16 cellular contexts compared by ENCODE assay signal in genomic region chr12:106733660-106734059, GRCh38.
"Had no signal": no experiment of that assay in that cellular context is flagged by ENCODE, and none has a peak within 500 bp of the region (broad histone marks: within the 10 kb centered on the region; RNA-seq: fewer than 3 reads in every experiment).

No MANE protein-coding gene starts in this region.

- H3K27ac ChIP-seq: dorsolateral prefrontal cortex, esophagus muscularis mucosa, gastrocnemius medialis, heart right ventricle, neutrophil, psoas muscle had no signal

- H3K4me3 ChIP-seq: dorsolateral prefrontal cortex, esophagus muscularis mucosa, gastrocnemius medialis, heart right ventricle, psoas muscle, smooth muscle cell had no signal

- H3K4me2 ChIP-seq: smooth muscle cell had no signal

- H3K36me3 ChIP-seq: esophagus muscularis mucosa, gastrocnemius medialis, heart right ventricle, neutrophil had no signal

- H3K9me3 ChIP-seq: esophagus muscularis mucosa, gastrocnemius medialis, heart right ventricle, neutrophil, psoas muscle had no signal

- DNase-seq: cortex of kidney; dorsolateral prefrontal cortex; effector CD8-positive, alpha-beta T cell; gastrocnemius medialis; heart right ventricle; hypothalamus; mesendoderm; naive thymus-derived CD8-positive, alpha-beta T cell; psoas muscle; stimulated activated CD4-positive, alpha-beta T cell treated with anti-CD3 and anti-CD28 coated beads, Interleukin-2, amount 100 ng/mL, for 48 hours; stimulated activated naive CD4-positive, alpha-beta T cell treated with Interleukin-2 at 50 U/mL for 16 hours; trophoblast cell had no signal

- H3K27me3 ChIP-seq: dorsolateral prefrontal cortex, esophagus muscularis mucosa, gastrocnemius medialis had no signal

- H3K4me1 ChIP-seq: esophagus muscularis mucosa, gastrocnemius medialis, heart right ventricle, psoas muscle had no signal

- ATAC-seq: gastrocnemius medialis; heart right ventricle; naive thymus-derived CD8-positive, alpha-beta T cell; psoas muscle had no signal

- FAIRE-seq: islet of Langerhans had no signal
